ENCODE assay signal across 37 cellular contexts in the genomic region with DNA sequence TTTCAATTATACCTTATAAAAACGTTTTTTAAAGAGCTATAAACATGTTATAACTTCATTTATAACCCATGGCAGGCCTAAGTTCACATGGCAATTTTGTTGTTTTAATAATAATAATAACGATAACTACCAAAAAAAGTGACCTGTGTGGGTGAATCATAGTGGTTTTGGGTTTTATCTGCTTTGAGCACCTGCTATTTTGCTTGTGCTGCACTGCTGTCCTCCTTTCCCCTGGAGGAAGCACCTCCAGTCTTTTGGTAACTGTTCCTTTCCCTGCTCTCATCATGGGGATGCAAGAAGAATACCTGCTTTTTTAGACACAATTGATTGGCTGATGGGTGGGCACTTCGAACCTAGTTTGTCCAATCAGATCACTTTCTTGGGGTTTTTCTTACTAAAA.
"Had no signal": no experiment of that assay in that cellular context is flagged by ENCODE, and none has a peak within 500 bp of the region (broad histone marks: within the 10 kb centered on the region; RNA-seq: fewer than 3 reads in every experiment).

No MANE protein-coding gene starts in this region.

- H3K4me3 ChIP-seq: ascending aorta, cardiac muscle cell had no signal

- H3K36me3 ChIP-seq: ascending aorta, cardiac muscle cell, WERI-Rb-1 had no signal

- H3K9me3 ChIP-seq: ascending aorta had no signal

- H3K36me3 Mint-ChIP-seq: activated naive CD4-positive, alpha-beta T cell treated with anti-CD3 and anti-CD28 coated beads, Interleukin-2, amount 10 ng/mL, durations not matched to agents 7 days and 5 days; activated naive CD4-positive, alpha-beta T cell treated with anti-CD3 and anti-CD28 coated beads, Interleukin-2, amount 50 U/mL, for 24 hours; activated naive CD8-positive, alpha-beta T cell had no signal

- H3K4me3 Mint-ChIP-seq: activated CD4-positive, alpha-beta memory T cell treated with anti-CD3 and anti-CD28 coated beads, Interleukin-2, amount 10 ng/mL, durations not matched to agents 7 days and 5 days; activated CD4-positive, alpha-beta T cell treated with anti-CD3 and anti-CD28 coated beads for 36 hours; activated CD4-positive, alpha-beta T cell treated with anti-CD3 and anti-CD28 coated beads, Interleukin-2, amount 10 ng/mL, durations not matched to agents 7 days and 5 days; activated CD8-positive, alpha-beta memory T cell treated with anti-CD3 and anti-CD28 coated beads, Interleukin-2, amount 10 ng/mL, durations not matched to agents 7 days and 5 days; activated CD8-positive, alpha-beta T cell treated with anti-CD3 and anti-CD28 coated beads, Interleukin-2, amount 10 ng/mL, durations not matched to agents 7 days and 5 days; activated naive CD4-positive, alpha-beta T cell treated with anti-CD3 and anti-CD28 coated beads, Interleukin-2, amount 10 ng/mL, durations not matched to agents 7 days and 5 days; activated naive CD4-positive, alpha-beta T cell treated with anti-CD3 and anti-CD28 coated beads, Interleukin-2, amount 50 U/mL, for 24 hours; activated naive CD8-positive, alpha-beta T cell; activated naive CD8-positive, alpha-beta T cell treated with anti-CD3 and anti-CD28 coated beads, Interleukin-2, amount 10 ng/mL, durations not matched to agents 7 days and 5 days; activated naive CD8-positive, alpha-beta T cell treated with anti-CD3 and anti-CD28 coated beads, Interleukin-2, amount 50 U/mL, for 24 hours; activated T-cell treated with anti-CD3 and anti-CD28 coated beads, Interleukin-2, amount 50 U/mL, for 24 hours; brain; central memory CD8-positive, alpha-beta T cell; T-helper 1 cell treated with Interleukin-12 subunit alpha and Interleukin-12 subunit beta and Interleukin-4 antibody, amounts not matched to agents 30 μg/mL and 1 μg/mL, for 36 hours; T-helper 2 cell treated with Interferon-gamma antibody and Interleukin-4, amounts not matched to agents 5 μg/mL and 100 μg/mL, for 36 hours; WTC11 had no signal

- H3K27ac Mint-ChIP-seq: activated CD4-positive, alpha-beta memory T cell treated with anti-CD3 and anti-CD28 coated beads, Interleukin-2, amount 10 ng/mL, durations not matched to agents 7 days and 5 days; activated CD4-positive, alpha-beta T cell treated with anti-CD3 and anti-CD28 coated beads for 36 hours; activated CD4-positive, alpha-beta T cell treated with anti-CD3 and anti-CD28 coated beads, Interleukin-2, amount 10 ng/mL, durations not matched to agents 7 days and 5 days; activated CD8-positive, alpha-beta memory T cell treated with anti-CD3 and anti-CD28 coated beads, Interleukin-2, amount 10 ng/mL, durations not matched to agents 7 days and 5 days; activated CD8-positive, alpha-beta T cell treated with anti-CD3 and anti-CD28 coated beads, Interleukin-2, amount 10 ng/mL, durations not matched to agents 7 days and 5 days; activated naive CD4-positive, alpha-beta T cell treated with anti-CD3 and anti-CD28 coated beads, Interleukin-2, amount 10 ng/mL, durations not matched to agents 7 days and 5 days; activated naive CD4-positive, alpha-beta T cell treated with anti-CD3 and anti-CD28 coated beads, Interleukin-2, amount 50 U/mL, for 24 hours; activated naive CD8-positive, alpha-beta T cell; activated naive CD8-positive, alpha-beta T cell treated with anti-CD3 and anti-CD28 coated beads, Interleukin-2, amount 10 ng/mL, durations not matched to agents 7 days and 5 days; activated naive CD8-positive, alpha-beta T cell treated with anti-CD3 and anti-CD28 coated beads, Interleukin-2, amount 50 U/mL, for 24 hours; activated T-cell treated with anti-CD3 and anti-CD28 coated beads, Interleukin-2, amount 50 U/mL, for 24 hours; activated T-helper 2 cell treated with anti-CD3 and anti-CD28 coated beads, Interferon-gamma antibody, Interleukin-2, Interleukin-4, amounts not matched to agents 10 μg/mL and 5 μg/mL and 100 μg/mL, durations not matched to agents 14 hours and 24 hours and 36 hours; T-helper 1 cell treated with Interleukin-12 subunit alpha and Interleukin-12 subunit beta and Interleukin-4 antibody, amounts not matched to agents 30 μg/mL and 1 μg/mL, for 36 hours; T-helper 2 cell treated with Interferon-gamma antibody and Interleukin-4, amounts not matched to agents 5 μg/mL and 100 μg/mL, for 36 hours; WTC11 had no signal

- H3K4me1 Mint-ChIP-seq: activated naive CD4-positive, alpha-beta T cell treated with anti-CD3 and anti-CD28 coated beads, Interleukin-2, amount 50 U/mL, for 24 hours had no signal

- H3K27me3 Mint-ChIP-seq: activated CD4-positive, alpha-beta memory T cell treated with anti-CD3 and anti-CD28 coated beads, Interleukin-2, amount 10 ng/mL, durations not matched to agents 7 days and 5 days; activated CD4-positive, alpha-beta T cell treated with anti-CD3 and anti-CD28 coated beads for 36 hours; activated CD4-positive, alpha-beta T cell treated with anti-CD3 and anti-CD28 coated beads, Interleukin-2, amount 10 ng/mL, durations not matched to agents 7 days and 5 days; activated CD8-positive, alpha-beta memory T cell treated with anti-CD3 and anti-CD28 coated beads, Interleukin-2, amount 10 ng/mL, durations not matched to agents 7 days and 5 days; activated naive CD4-positive, alpha-beta T cell treated with anti-CD3 and anti-CD28 coated beads, Interleukin-2, amount 50 U/mL, for 24 hours; activated naive CD8-positive, alpha-beta T cell; activated naive CD8-positive, alpha-beta T cell treated with anti-CD3 and anti-CD28 coated beads, Interleukin-2, amount 10 ng/mL, durations not matched to agents 7 days and 5 days; activated naive CD8-positive, alpha-beta T cell treated with anti-CD3 and anti-CD28 coated beads, Interleukin-2, amount 50 U/mL, for 24 hours; activated T-cell treated with anti-CD3 and anti-CD28 coated beads, Interleukin-2, amount 50 U/mL, for 24 hours; central memory CD8-positive, alpha-beta T cell had no signal

- DNase-seq: activated CD4-positive, alpha-beta memory T cell treated with anti-CD3 and anti-CD28 coated beads, Interleukin-2, amount 10 ng/mL, durations not matched to agents 7 days and 5 days; activated CD4-positive, alpha-beta T cell treated with anti-CD3 and anti-CD28 coated beads for 1 hour; activated CD4-positive, alpha-beta T cell treated with anti-CD3 and anti-CD28 coated beads for 36 hours; activated CD4-positive, alpha-beta T cell treated with anti-CD3 and anti-CD28 coated beads for 48 hours; activated CD4-positive, alpha-beta T cell treated with anti-CD3 and anti-CD28 coated beads, Interleukin-2, amount 10 ng/mL, durations not matched to agents 7 days and 5 days; activated CD4-positive, alpha-beta T cell treated with anti-CD3 and anti-CD28 coated beads, Interleukin-2, amount 50 U/mL, for 48 hours; activated CD4-positive, CD25-positive, alpha-beta regulatory T cell; activated CD8-positive, alpha-beta memory T cell treated with anti-CD3 and anti-CD28 coated beads for 24 hours; activated CD8-positive, alpha-beta memory T cell treated with anti-CD3 and anti-CD28 coated beads, Interleukin-2, amount 10 ng/mL, durations not matched to agents 7 days and 5 days; activated CD8-positive, alpha-beta memory T cell treated with anti-CD3 and anti-CD28 coated beads, Interleukin-2, amount 50 U/mL, for 48 hours; activated CD8-positive, alpha-beta T cell treated with anti-CD3 and anti-CD28 coated beads, Interleukin-2, amount 10 ng/mL, durations not matched to agents 7 days and 5 days; activated effector memory CD4-positive, alpha-beta T cell treated with Interleukin-2 at 50 U/mL for 16 hours; activated gamma-delta T cell; activated naive CD4-positive, alpha-beta T cell treated with anti-CD3 and anti-CD28 coated beads, Interleukin-2, amount 10 ng/mL, durations not matched to agents 7 days and 5 days; activated naive CD4-positive, alpha-beta T cell treated with Interleukin-2 at 50 U/mL for 16 hours; activated naive CD8-positive, alpha-beta T cell treated with anti-CD3 and anti-CD28 coated beads, Interleukin-2, amount 10 ng/mL, durations not matched to agents 7 days and 5 days; activated naive CD8-positive, alpha-beta T cell treated with anti-CD3 and anti-CD28 coated beads, Interleukin-2, amount 50 U/mL, for 24 hours; activated T-cell treated with anti-CD3 and anti-CD28 coated beads, Interleukin-2, amount 50 U/mL, for 24 hours; activated T-cell treated with anti-CD3 and anti-CD28 coated beads, Interleukin-2, amount 50 U/mL, for 48 hours; amygdala; anterior cingulate cortex; caudate nucleus; cerebellar nuclear complex; T-helper 2 cell; T-helper 9 cell; WERI-Rb-1 had no signal

- H3K4me1 ChIP-seq: ascending aorta had no signal

- H3K27me3 ChIP-seq: ascending aorta, cardiac muscle cell had no signal

- ATAC-seq: activated CD4-positive, alpha-beta T cell treated with anti-CD3 and anti-CD28 coated beads for 36 hours; activated CD4-positive, CD25-positive, alpha-beta regulatory T cell treated with anti-CD3 and anti-CD28 coated beads, Interleukin-2, amount 50 U/mL, for 24 hours; activated CD8-positive, alpha-beta memory T cell treated with anti-CD3 and anti-CD28 coated beads, Interleukin-2, amount 10 ng/mL, durations not matched to agents 7 days and 5 days; activated CD8-positive, alpha-beta T cell treated with anti-CD3 and anti-CD28 coated beads, Interleukin-2, amount 10 ng/mL, durations not matched to agents 7 days and 5 days; activated naive CD8-positive, alpha-beta T cell treated with anti-CD3 and anti-CD28 coated beads, Interleukin-2, amount 50 U/mL, for 24 hours; WTC11 had no signal

- H3K9me3 Mint-ChIP-seq: activated naive CD4-positive, alpha-beta T cell treated with anti-CD3 and anti-CD28 coated beads, Interleukin-2, amount 50 U/mL, for 24 hours; activated naive CD8-positive, alpha-beta T cell treated with anti-CD3 and anti-CD28 coated beads, Interleukin-2, amount 50 U/mL, for 24 hours; central memory CD8-positive, alpha-beta T cell had no signal

- H3K27ac ChIP-seq: ascending aorta, cardiac muscle cell, WERI-Rb-1 had no signal
